Comparison of ENCODE assay signal across 19 cellular contexts in the genomic region with DNA sequence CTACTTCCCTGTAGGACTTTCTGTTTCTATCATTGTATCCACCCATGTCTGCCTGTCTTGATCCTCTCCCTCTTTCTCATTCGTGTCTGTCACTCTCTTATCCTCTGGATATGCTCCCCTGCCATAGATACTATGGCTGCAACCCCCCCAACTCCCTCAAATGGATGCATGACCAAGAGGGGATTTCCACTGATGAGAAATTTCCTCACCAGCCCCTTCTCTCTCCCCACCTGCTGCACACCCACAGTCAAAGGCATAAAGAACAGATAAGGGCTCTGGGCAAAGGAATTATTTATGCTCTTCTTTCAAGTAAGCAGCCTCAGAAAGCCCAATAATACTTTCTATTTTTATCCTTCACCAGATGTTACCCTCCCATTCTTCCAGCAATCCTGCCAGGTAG.
DNase-seq lines count a peak whose midpoint lies in the region; ATAC-seq and TF ChIP-seq lines count a peak whose summit lies in the region.
"Had no signal": no experiment of that assay in that cellular context is flagged by ENCODE, and none has a peak within 500 bp of the region (broad histone marks: within the 10 kb centered on the region; RNA-seq: fewer than 3 reads in every experiment).

No MANE protein-coding gene starts in this region.

- no peak overlapping the region for H2AFZ ChIP-seq in OCI-LY3 (ENCODE audit: low read depth, low read length)
- H2AFZ ChIP-seq: GM23338 had no signal

- no peaks in the 10 kb centered on the region for H3K36me3 ChIP-seq in OCI-LY3 (replicated peaks; ENCODE audit: low read depth, low read length)
- H3K36me3 ChIP-seq in esophagus muscularis mucosa = no peaks in the 10 kb centered on the region
- no peaks in the 10 kb centered on the region for H3K36me3 ChIP-seq in Caco-2 (ENCODE audit: control insufficient read depth, insufficient read depth, low read length)
- H3K36me3 ChIP-seq: BE2C had no signal

- H3K4me1 ChIP-seq in OCI-LY3 (ENCODE audit: low read length) = peaks cover 24% of the 10 kb centered on the region
- no peaks in the 10 kb centered on the region for H3K4me1 ChIP-seq in esophagus muscularis mucosa
- peaks cover 15% of the 10 kb centered on the region for H3K4me1 ChIP-seq in Caco-2
- H3K4me1 ChIP-seq: BE2C had no signal

- POLR2A ChIA-PET in Caco-2 (lab: Charles Lee) = interaction anchor here (0.6 kb wide), 1 partner anchor 31 kb away, joined by 5 read pairs; no protein-coding TSS in a partner anchor

- peak overlapping the region; percentile 63 for H3K4me2 ChIP-seq in OCI-LY3 (ENCODE audit: low read length)
- H3K4me2 ChIP-seq: GM23338, SK-N-SH had no signal

- no peak overlapping the region for H3K4me3 ChIP-seq in OCI-LY3 (ENCODE audit: low read length)
- H3K4me3 ChIP-seq in esophagus muscularis mucosa = no peak overlapping the region
- no peak overlapping the region for H3K4me3 ChIP-seq in Caco-2 (ENCODE audit: low read depth, low read length)
- H3K4me3 ChIP-seq: GM23338 had no signal

- peaks cover 22% of the 10 kb centered on the region for H3K4me1 Mint-ChIP-seq in Caco-2 (ENCODE audit: low read depth, unreplicated experiment)

- WGBS in esophagus muscularis mucosa = 67% methylated on average over 1 of the region's 1 CpG

- intact Hi-C loops in esophagus muscularis mucosa (cut with DNase I) (no loop called here), Caco-2 (cut with micrococcal nuclease; ENCODE audit: unreplicated experiment) (loop anchor here (10.0 kb wide), 1 partner anchor 124 kb away; the partner anchor contains the start of gene FOXI3)

- no peak overlapping the region for H3K9ac ChIP-seq in OCI-LY3 (ENCODE audit: low read length)
- H3K9ac ChIP-seq: SK-N-SH had no signal

- no peaks in the 10 kb centered on the region for H3K79me2 ChIP-seq in OCI-LY3 (ENCODE audit: low read length)

- H3K27ac ChIP-seq in OCI-LY3 (ENCODE audit: low read length) (no peak overlapping the region), esophagus muscularis mucosa (replicated peaks in 1 of 4) (no peak overlapping the region)

- H3K27ac Mint-ChIP-seq in Caco-2 (ENCODE audit: unreplicated experiment) = no peak overlapping the region
- H3K27ac Mint-ChIP-seq: GM23338 had no signal

- H3K9me3 ChIP-seq in OCI-LY3 (ENCODE audit: insufficient read depth, low read length) (no peaks in the 10 kb centered on the region), esophagus muscularis mucosa (no peaks in the 10 kb centered on the region), Caco-2 (no peaks in the 10 kb centered on the region)
- H3K9me3 ChIP-seq: BE2C, SK-N-SH had no signal

- peaks cover 13% of the 10 kb centered on the region for H3K9me3 Mint-ChIP-seq in Caco-2 (ENCODE audit: unreplicated experiment)
- H3K9me3 Mint-ChIP-seq: GM23338 had no signal

- peak; percentile 54 for ATAC-seq in GM18868 (IDR thresholded peaks at IDR 0.05; ENCODE audit: unreplicated experiment)
- ATAC-seq in HG03457 (IDR thresholded peaks at IDR 0.05; ENCODE audit: unreplicated experiment) = no peak
- ATAC-seq: Panc1 had no signal

- TF ChIP-seq POLR2A in esophagus muscularis mucosa (IDR thresholded peaks at IDR 0.05; ENCODE audit: low read depth) = no peak

- H3K36me3 Mint-ChIP-seq in Caco-2 (ENCODE audit: insufficient read depth, unreplicated experiment) = peaks cover 6% of the 10 kb centered on the region

- DNase-seq in Daoy (ENCODE audit: low read depth) (peak; percentile 11), kidney tubule cell (ENCODE audit: low spot score) (peak; percentile 32), esophagus muscularis mucosa (ENCODE audit: extremely low spot score) (no peak), Caco-2 (no peak)
- DNase-seq: BE2C, DMS 273 treated with DMSO at 0.1 percent for 48 hours, GDM1, HCEC 1CT, Kasumi-1, NCI-H1417, NCI-H187, NCI-H69, SIG-M5, SK-N-SH had no signal

- BruUV-seq in Caco-2 (replicated peaks; lab: Mats Ljungman, UMichigan) = no TSS peak

- CTCF ChIA-PET in Caco-2 (lab: Charles Lee) = no interaction called here

- no peak for TF ChIP-seq EP300 in esophagus muscularis mucosa (IDR thresholded peaks at IDR 0.05)

- no peaks in the 10 kb centered on the region for H4K20me1 ChIP-seq in OCI-LY3 (ENCODE audit: insufficient read depth, low read length)

- no peak overlapping the region for H3K4me3 Mint-ChIP-seq in Caco-2 (ENCODE audit: unreplicated experiment)
- H3K4me3 Mint-ChIP-seq: GM23338 had no signal

- no peak for TF ChIP-seq CTCF in OCI-LY3 (IDR thresholded peaks at IDR 0.05; ENCODE audit: low read depth, low read length)
- no peak for TF ChIP-seq CTCF in esophagus muscularis mucosa (IDR thresholded peaks at IDR 0.05)
- no peak for TF ChIP-seq CTCF in Caco-2 (IDR thresholded peaks at IDR 0.05; ENCODE audit: insufficient read depth in 1 of 2, low read depth in 1 of 2, low read length in 1 of 2, severe bottlenecking in 1 of 2, unreplicated experiment in 1 of 2)

- H3K27me3 ChIP-seq in OCI-LY3 (ENCODE audit: low read depth, low read length) (no peaks in the 10 kb centered on the region), esophagus muscularis mucosa (peaks cover 0 to 5% (median 0%) of the 10 kb centered on the region in 4 donors), Caco-2 (replicated peaks; ENCODE audit: control insufficient read depth, insufficient read depth, low read length) (no peaks in the 10 kb centered on the region; the same call in 1 of the 2 replicates)
- H3K27me3 ChIP-seq: BE2C had no signal

- peaks cover 27% of the 10 kb centered on the region for H3K27me3 Mint-ChIP-seq in Caco-2 (ENCODE audit: insufficient read depth, unreplicated experiment)

Comparison
In these comparisons a context has a peak if more than half of its experiments do, and no peak if none do; other contexts are left out.
1. DNase-seq: peak in Daoy (single experiment) and kidney tubule cell (single experiment); none in esophagus muscularis mucosa (single experiment) and Caco-2 (0 of 2).